ENCODE assay signal across 18 cellular contexts in genomic region chr16:8570393-8570792, GRCh38. TPM values are rescaled to one million over a fixed set of nuclear protein-coding genes. Genes with fewer than 3 reads are reported as not detected.
"Had no signal": no experiment of that assay in that cellular context is flagged by ENCODE, and none has a peak within 500 bp of the region (broad histone marks: within the 10 kb centered on the region; RNA-seq: fewer than 3 reads in every experiment).

No MANE protein-coding gene starts in this region.

RNA-seq across cellular contexts. Expression of gene TMEM114, which starts 19.9 kb away (rescaled TPM):
- total RNA-seq: activated CD4-positive, alpha-beta memory T cell treated with anti-CD3 and anti-CD28 coated beads for 36 hours; activated CD4-positive, alpha-beta T cell treated with anti-CD3 and anti-CD28 coated beads, Interleukin-2, amount 10 ng/mL, durations not matched to agents 24 days and 14 days; activated CD8-positive, alpha-beta memory T cell treated with anti-CD3 and anti-CD28 coated beads for 36 hours; activated naive CD8-positive, alpha-beta T cell treated with anti-CD3 and anti-CD28 coated beads, Interleukin-2, amount 10 ng/mL, durations not matched to agents 7 days and 5 days; activated T-helper 1 cell treated with anti-CD3 and anti-CD28 coated beads, Interleukin-12 subunit alpha, Interleukin-12 subunit beta, Interleukin-2, Interleukin-4 antibody, amounts not matched to agents 30 ng/mL and 10 ng/mL and 1 ng/mL, durations not matched to agents 14 hours and 24 hours and 36 hours; ascending aorta; breast epithelium; dermis blood vessel endothelial cell; gastrocnemius medialis; left cardiac atrium; lower leg skin; mononuclear cell; pancreas; psoas muscle; sigmoid colon; smooth muscle cell; upper lobe of right lung had no signal
- polyA plus RNA-seq: keratinocyte, pancreas, psoas muscle, sigmoid colon, smooth muscle cell had no signal
